Comparison of ENCODE assay signal across 2 cellular contexts in the genomic region with DNA sequence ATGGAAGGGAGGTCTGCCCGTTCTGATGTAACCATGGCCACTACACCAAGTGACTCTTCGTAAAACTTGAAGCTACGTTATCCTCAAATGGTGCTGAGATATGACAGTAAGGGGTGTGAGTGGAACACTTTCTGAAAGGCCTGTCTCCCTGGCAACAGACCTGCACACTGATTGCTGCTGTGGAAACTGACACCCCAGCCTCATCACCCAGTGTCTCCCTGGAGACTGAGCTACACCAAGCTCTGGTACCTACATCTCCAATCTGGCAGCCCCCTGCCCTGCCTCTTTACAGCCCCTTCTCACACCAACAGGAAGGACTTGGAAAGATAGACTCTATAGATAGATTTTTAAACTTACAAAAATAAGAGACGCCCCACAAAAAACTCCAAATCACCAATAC.
A peak's percentile ranks its signal among the peaks of the same experiment; 100 is the strongest.
TF ChIP-seq lines count a peak whose summit lies in the region.

No MANE protein-coding gene starts in this region.

TF ChIP-seq in GM12878, 131 proteins besides CTCF, POLR2A, EP300 and RAD21:
- TF ChIP-seq POLR2AphosphoS5 (IDR thresholded peaks at IDR 0.05; ENCODE audit: low read length), result peak; percentile 26; the same call in 1 of the 2 replicates
- no peak for TF ChIP-seq NRF1 (conservative IDR thresholded peaks at IDR 0.05; ENCODE audit: low read depth, low read length)
- TF ChIP-seq, protein P1, sequence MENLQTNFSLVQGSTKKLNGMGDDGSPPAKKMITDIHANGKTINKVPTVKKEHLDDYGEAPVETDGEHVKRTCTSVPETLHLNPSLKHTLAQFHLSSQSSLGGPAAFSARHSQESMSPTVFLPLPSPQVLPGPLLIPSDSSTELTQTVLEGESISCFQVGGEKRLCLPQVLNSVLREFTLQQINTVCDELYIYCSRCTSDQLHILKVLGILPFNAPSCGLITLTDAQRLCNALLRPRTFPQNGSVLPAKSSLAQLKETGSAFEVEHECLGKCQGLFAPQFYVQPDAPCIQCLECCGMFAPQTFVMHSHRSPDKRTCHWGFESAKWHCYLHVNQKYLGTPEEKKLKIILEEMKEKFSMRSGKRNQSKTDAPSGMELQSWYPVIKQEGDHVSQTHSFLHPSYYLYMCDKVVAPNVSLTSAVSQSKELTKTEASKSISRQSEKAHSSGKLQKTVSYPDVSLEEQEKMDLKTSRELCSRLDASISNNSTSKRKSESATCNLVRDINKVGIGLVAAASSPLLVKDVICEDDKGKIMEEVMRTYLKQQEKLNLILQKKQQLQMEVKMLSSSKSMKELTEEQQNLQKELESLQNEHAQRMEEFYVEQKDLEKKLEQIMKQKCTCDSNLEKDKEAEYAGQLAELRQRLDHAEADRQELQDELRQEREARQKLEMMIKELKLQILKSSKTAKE (IDR thresholded peaks at IDR 0.05; ENCODE audit: low read depth, poor library complexity, severe bottlenecking), result no peak
- no peak for TF ChIP-seq STAT1 (conservative IDR thresholded peaks at IDR 0.05)
- TF ChIP-seq, protein P2, sequence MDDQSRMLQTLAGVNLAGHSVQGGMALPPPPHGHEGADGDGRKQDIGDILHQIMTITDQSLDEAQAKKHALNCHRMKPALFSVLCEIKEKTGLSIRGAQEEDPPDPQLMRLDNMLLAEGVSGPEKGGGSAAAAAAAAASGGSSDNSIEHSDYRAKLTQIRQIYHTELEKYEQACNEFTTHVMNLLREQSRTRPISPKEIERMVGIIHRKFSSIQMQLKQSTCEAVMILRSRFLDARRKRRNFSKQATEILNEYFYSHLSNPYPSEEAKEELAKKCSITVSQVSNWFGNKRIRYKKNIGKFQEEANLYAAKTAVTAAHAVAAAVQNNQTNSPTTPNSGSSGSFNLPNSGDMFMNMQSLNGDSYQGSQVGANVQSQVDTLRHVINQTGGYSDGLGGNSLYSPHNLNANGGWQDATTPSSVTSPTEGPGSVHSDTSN (IDR thresholded peaks at IDR 0.05; ENCODE audit: insufficient replicate concordance, low read depth, low read length), result no peak

TF ChIP-seq in GM23338, 12 proteins besides CTCF, POLR2A, EP300 and RAD21:
- TF ChIP-seq EZH2phosphoT487 (IDR thresholded peaks at IDR 0.05; ENCODE audit: unreplicated experiment) (no peak), EZH2 (IDR thresholded peaks at IDR 0.05; ENCODE audit: low read depth, unreplicated experiment) (no peak), ZNF114 (CRISPR knock-in tag; IDR thresholded peaks at IDR 0.05) (no peak), STAT1 (IDR thresholded peaks at IDR 0.05; ENCODE audit: unreplicated experiment) (no peak), CREB1 (CRISPR knock-in tag; IDR thresholded peaks at IDR 0.05; ENCODE audit: low read depth) (no peak), NANOG (IDR thresholded peaks at IDR 0.05; ENCODE audit: borderline replicate concordance) (no peak), ZNF331 (CRISPR knock-in tag; IDR thresholded peaks at IDR 0.05; ENCODE audit: low read depth) (no peak), POLR2AphosphoS5 (IDR thresholded peaks at IDR 0.05; ENCODE audit: low read depth) (no peak), JUNB (IDR thresholded peaks at IDR 0.05; ENCODE audit: unreplicated experiment) (no peak)
- TF ChIP-seq, protein P3, sequence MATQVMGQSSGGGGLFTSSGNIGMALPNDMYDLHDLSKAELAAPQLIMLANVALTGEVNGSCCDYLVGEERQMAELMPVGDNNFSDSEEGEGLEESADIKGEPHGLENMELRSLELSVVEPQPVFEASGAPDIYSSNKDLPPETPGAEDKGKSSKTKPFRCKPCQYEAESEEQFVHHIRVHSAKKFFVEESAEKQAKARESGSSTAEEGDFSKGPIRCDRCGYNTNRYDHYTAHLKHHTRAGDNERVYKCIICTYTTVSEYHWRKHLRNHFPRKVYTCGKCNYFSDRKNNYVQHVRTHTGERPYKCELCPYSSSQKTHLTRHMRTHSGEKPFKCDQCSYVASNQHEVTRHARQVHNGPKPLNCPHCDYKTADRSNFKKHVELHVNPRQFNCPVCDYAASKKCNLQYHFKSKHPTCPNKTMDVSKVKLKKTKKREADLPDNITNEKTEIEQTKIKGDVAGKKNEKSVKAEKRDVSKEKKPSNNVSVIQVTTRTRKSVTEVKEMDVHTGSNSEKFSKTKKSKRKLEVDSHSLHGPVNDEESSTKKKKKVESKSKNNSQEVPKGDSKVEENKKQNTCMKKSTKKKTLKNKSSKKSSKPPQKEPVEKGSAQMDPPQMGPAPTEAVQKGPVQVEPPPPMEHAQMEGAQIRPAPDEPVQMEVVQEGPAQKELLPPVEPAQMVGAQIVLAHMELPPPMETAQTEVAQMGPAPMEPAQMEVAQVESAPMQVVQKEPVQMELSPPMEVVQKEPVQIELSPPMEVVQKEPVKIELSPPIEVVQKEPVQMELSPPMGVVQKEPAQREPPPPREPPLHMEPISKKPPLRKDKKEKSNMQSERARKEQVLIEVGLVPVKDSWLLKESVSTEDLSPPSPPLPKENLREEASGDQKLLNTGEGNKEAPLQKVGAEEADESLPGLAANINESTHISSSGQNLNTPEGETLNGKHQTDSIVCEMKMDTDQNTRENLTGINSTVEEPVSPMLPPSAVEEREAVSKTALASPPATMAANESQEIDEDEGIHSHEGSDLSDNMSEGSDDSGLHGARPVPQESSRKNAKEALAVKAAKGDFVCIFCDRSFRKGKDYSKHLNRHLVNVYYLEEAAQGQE (IDR thresholded peaks at IDR 0.05; ENCODE audit: unreplicated experiment), result no peak
- TF ChIP-seq, protein P4, sequence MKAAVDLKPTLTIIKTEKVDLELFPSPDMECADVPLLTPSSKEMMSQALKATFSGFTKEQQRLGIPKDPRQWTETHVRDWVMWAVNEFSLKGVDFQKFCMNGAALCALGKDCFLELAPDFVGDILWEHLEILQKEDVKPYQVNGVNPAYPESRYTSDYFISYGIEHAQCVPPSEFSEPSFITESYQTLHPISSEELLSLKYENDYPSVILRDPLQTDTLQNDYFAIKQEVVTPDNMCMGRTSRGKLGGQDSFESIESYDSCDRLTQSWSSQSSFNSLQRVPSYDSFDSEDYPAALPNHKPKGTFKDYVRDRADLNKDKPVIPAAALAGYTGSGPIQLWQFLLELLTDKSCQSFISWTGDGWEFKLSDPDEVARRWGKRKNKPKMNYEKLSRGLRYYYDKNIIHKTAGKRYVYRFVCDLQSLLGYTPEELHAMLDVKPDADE (IDR thresholded peaks at IDR 0.05), result no peak
- TF ChIP-seq, protein P5, sequence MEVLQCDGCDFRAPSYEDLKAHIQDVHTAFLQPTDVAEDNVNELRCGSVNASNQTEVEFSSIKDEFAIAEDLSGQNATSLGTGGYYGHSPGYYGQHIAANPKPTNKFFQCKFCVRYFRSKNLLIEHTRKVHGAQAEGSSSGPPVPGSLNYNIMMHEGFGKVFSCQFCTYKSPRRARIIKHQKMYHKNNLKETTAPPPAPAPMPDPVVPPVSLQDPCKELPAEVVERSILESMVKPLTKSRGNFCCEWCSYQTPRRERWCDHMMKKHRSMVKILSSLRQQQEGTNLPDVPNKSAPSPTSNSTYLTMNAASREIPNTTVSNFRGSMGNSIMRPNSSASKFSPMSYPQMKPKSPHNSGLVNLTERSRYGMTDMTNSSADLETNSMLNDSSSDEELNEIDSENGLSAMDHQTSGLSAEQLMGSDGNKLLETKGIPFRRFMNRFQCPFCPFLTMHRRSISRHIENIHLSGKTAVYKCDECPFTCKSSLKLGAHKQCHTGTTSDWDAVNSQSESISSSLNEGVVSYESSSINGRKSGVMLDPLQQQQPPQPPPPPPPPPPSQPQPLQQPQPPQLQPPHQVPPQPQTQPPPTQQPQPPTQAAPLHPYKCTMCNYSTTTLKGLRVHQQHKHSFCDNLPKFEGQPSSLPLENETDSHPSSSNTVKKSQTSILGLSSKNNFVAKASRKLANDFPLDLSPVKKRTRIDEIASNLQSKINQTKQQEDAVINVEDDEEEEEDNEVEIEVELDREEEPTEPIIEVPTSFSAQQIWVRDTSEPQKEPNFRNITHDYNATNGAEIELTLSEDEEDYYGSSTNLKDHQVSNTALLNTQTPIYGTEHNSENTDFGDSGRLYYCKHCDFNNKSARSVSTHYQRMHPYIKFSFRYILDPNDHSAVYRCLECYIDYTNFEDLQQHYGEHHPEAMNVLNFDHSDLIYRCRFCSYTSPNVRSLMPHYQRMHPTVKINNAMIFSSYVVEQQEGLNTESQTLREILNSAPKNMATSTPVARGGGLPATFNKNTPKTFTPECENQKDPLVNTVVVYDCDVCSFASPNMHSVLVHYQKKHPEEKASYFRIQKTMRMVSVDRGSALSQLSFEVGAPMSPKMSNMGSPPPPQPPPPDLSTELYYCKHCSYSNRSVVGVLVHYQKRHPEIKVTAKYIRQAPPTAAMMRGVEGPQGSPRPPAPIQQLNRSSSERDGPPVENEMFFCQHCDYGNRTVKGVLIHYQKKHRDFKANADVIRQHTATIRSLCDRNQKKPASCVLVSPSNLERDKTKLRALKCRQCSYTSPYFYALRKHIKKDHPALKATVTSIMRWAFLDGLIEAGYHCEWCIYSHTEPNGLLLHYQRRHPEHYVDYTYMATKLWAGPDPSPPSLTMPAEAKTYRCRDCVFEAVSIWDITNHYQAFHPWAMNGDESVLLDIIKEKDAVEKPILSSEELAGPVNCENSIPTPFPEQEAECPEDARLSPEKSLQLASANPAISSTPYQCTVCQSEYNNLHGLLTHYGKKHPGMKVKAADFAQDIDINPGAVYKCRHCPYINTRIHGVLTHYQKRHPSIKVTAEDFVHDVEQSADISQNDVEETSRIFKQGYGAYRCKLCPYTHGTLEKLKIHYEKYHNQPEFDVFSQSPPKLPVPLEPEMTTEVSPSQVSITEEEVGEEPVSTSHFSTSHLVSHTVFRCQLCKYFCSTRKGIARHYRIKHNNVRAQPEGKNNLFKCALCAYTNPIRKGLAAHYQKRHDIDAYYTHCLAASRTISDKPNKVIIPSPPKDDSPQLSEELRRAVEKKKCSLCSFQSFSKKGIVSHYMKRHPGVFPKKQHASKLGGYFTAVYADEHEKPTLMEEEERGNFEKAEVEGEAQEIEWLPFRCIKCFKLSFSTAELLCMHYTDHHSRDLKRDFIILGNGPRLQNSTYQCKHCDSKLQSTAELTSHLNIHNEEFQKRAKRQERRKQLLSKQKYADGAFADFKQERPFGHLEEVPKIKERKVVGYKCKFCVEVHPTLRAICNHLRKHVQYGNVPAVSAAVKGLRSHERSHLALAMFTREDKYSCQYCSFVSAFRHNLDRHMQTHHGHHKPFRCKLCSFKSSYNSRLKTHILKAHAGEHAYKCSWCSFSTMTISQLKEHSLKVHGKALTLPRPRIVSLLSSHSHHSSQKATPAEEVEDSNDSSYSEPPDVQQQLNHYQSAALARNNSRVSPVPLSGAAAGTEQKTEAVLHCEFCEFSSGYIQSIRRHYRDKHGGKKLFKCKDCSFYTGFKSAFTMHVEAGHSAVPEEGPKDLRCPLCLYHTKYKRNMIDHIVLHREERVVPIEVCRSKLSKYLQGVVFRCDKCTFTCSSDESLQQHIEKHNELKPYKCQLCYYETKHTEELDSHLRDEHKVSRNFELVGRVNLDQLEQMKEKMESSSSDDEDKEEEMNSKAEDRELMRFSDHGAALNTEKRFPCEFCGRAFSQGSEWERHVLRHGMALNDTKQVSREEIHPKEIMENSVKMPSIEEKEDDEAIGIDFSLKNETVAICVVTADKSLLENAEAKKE (CRISPR knock-in tag; IDR thresholded peaks at IDR 0.05), result no peak
